21 cellular contexts compared by ENCODE assay signal in genomic region chr2:157447031-157447430, GRCh38. TPM values are rescaled to one million over a fixed set of nuclear protein-coding genes. Genes with fewer than 3 reads are reported as not detected.
DNase-seq lines count a peak whose midpoint lies in the region; FAIRE-seq and TF ChIP-seq lines count a peak whose summit lies in the region.
"Had no signal": no experiment of that assay in that cellular context is flagged by ENCODE, and none has a peak within 500 bp of the region (broad histone marks: within the 10 kb centered on the region; RNA-seq: fewer than 3 reads in every experiment).

No MANE protein-coding gene starts in this region.

- no peaks in the 10 kb centered on the region for H3K27me3 Mint-ChIP-seq in activated CD4-positive, alpha-beta T cell treated with anti-CD3 and anti-CD28 coated beads, Interleukin-2, amount 10 ng/mL, durations not matched to agents 24 days and 14 days
- no peaks in the 10 kb centered on the region for H3K27me3 Mint-ChIP-seq in activated T-helper 2 cell treated with anti-CD3 and anti-CD28 coated beads, Interferon-gamma antibody, Interleukin-2, Interleukin-4, amounts not matched to agents 10 μg/mL and 5 μg/mL and 100 μg/mL, durations not matched to agents 14 hours and 24 hours and 36 hours (ENCODE audit: low read depth)

- peaks cover 55% of the 10 kb centered on the region for H3K4me1 Mint-ChIP-seq in activated CD4-positive, alpha-beta T cell treated with anti-CD3 and anti-CD28 coated beads, Interleukin-2, amount 10 ng/mL, durations not matched to agents 24 days and 14 days
- H3K4me1 Mint-ChIP-seq in activated T-helper 2 cell treated with anti-CD3 and anti-CD28 coated beads, Interferon-gamma antibody, Interleukin-2, Interleukin-4, amounts not matched to agents 10 μg/mL and 5 μg/mL and 100 μg/mL, durations not matched to agents 14 hours and 24 hours and 36 hours (ENCODE audit: low read depth), result peaks cover 48% of the 10 kb centered on the region

- intact Hi-C loops in activated CD4-positive, alpha-beta T cell treated with anti-CD3 and anti-CD28 coated beads, Interleukin-2, amount 10 ng/mL, durations not matched to agents 24 days and 14 days (cut with micrococcal nuclease), result loop anchor here (5.0 kb wide), 1 partner anchor 180 kb away; the partner anchor contains the start of gene ACVR1C
- intact Hi-C loops in activated T-helper 2 cell treated with anti-CD3 and anti-CD28 coated beads, Interferon-gamma antibody, Interleukin-2, Interleukin-4, amounts not matched to agents 10 μg/mL and 5 μg/mL and 100 μg/mL, durations not matched to agents 14 hours and 24 hours and 36 hours (cut with micrococcal nuclease), result no loop called here

- peak overlapping the region in 1 of 2 donors; percentile 21 for H3K27ac ChIP-seq in small intestine (ENCODE audit: low read depth in 1 of 2, low read length in 1 of 2)
- H3K27ac ChIP-seq: A549, gastroesophageal sphincter, tibial nerve had no signal

- H3K36me3 ChIP-seq in small intestine (ENCODE audit: control insufficient read depth in 2 of 2, insufficient read depth in 2 of 2, low read length in 2 of 2), result no peaks in the 10 kb centered on the region
- H3K36me3 ChIP-seq in BE2C, result no peaks in the 10 kb centered on the region
- H3K36me3 ChIP-seq: gastroesophageal sphincter, tibial nerve had no signal

- H3K4me1 ChIP-seq in small intestine (ENCODE audit: control insufficient read depth in 2 of 2, insufficient read depth in 1 of 2, low read depth in 1 of 2, low read length in 1 of 2) (peaks cover 2 to 10% of the 10 kb centered on the region in 2 donors), BE2C (no peaks in the 10 kb centered on the region)
- H3K4me1 ChIP-seq: A549, gastroesophageal sphincter, tibial nerve had no signal

- 9 to 38% (median 24%) methylated on average over 1 of the region's 1 CpG for WGBS in small intestine, 3 donors

- H3K9me3 ChIP-seq in small intestine (ENCODE audit: control insufficient read depth, low read depth) (no peaks in the 10 kb centered on the region), BE2C (no peaks in the 10 kb centered on the region)
- H3K9me3 ChIP-seq: A549, gastroesophageal sphincter, tibial nerve had no signal

- H3K27ac Mint-ChIP-seq in activated CD4-positive, alpha-beta T cell treated with anti-CD3 and anti-CD28 coated beads, Interleukin-2, amount 10 ng/mL, durations not matched to agents 24 days and 14 days, result peak overlapping the region; percentile 89
- peak overlapping the region; percentile 87 for H3K27ac Mint-ChIP-seq in activated T-helper 2 cell treated with anti-CD3 and anti-CD28 coated beads, Interferon-gamma antibody, Interleukin-2, Interleukin-4, amounts not matched to agents 10 μg/mL and 5 μg/mL and 100 μg/mL, durations not matched to agents 14 hours and 24 hours and 36 hours

- TF ChIP-seq CTCF in BE2C (IDR thresholded peaks at IDR 0.05; ENCODE audit: low read depth, low read length), result no peak

- no peaks in the 10 kb centered on the region for H3K9me3 Mint-ChIP-seq in activated CD4-positive, alpha-beta T cell treated with anti-CD3 and anti-CD28 coated beads, Interleukin-2, amount 10 ng/mL, durations not matched to agents 24 days and 14 days
- no peaks in the 10 kb centered on the region for H3K9me3 Mint-ChIP-seq in activated T-helper 2 cell treated with anti-CD3 and anti-CD28 coated beads, Interferon-gamma antibody, Interleukin-2, Interleukin-4, amounts not matched to agents 10 μg/mL and 5 μg/mL and 100 μg/mL, durations not matched to agents 14 hours and 24 hours and 36 hours

- H3K27me3 ChIP-seq in small intestine (ENCODE audit: control insufficient read depth in 2 of 2, insufficient read depth in 2 of 2, low read length in 2 of 2) (no peaks in the 10 kb centered on the region), BE2C (no peaks in the 10 kb centered on the region)
- H3K27me3 ChIP-seq: gastroesophageal sphincter, tibial nerve had no signal

- peak overlapping the region; percentile 85 for H3K4me3 Mint-ChIP-seq in activated CD4-positive, alpha-beta T cell treated with anti-CD3 and anti-CD28 coated beads, Interleukin-2, amount 10 ng/mL, durations not matched to agents 24 days and 14 days
- H3K4me3 Mint-ChIP-seq in activated T-helper 2 cell treated with anti-CD3 and anti-CD28 coated beads, Interferon-gamma antibody, Interleukin-2, Interleukin-4, amounts not matched to agents 10 μg/mL and 5 μg/mL and 100 μg/mL, durations not matched to agents 14 hours and 24 hours and 36 hours (ENCODE audit: low read depth), result peak overlapping the region; percentile 66

- no peak for FAIRE-seq in small intestine (lab: Jason Lieb, UNC)
- FAIRE-seq: A549, K562 had no signal

- H3K4me3 ChIP-seq in small intestine (ENCODE audit: low read depth in 1 of 2, low read length in 2 of 2), result no peak overlapping the region
- no peak overlapping the region for H3K4me3 ChIP-seq in BE2C (ENCODE audit: low read depth, low read length)
- H3K4me3 ChIP-seq: A549, gastroesophageal sphincter, K562, skin epidermis, tibial nerve had no signal

- peaks cover 17% of the 10 kb centered on the region for H3K36me3 Mint-ChIP-seq in activated CD4-positive, alpha-beta T cell treated with anti-CD3 and anti-CD28 coated beads, Interleukin-2, amount 10 ng/mL, durations not matched to agents 24 days and 14 days (ENCODE audit: low read depth)
- H3K36me3 Mint-ChIP-seq in activated T-helper 2 cell treated with anti-CD3 and anti-CD28 coated beads, Interferon-gamma antibody, Interleukin-2, Interleukin-4, amounts not matched to agents 10 μg/mL and 5 μg/mL and 100 μg/mL, durations not matched to agents 14 hours and 24 hours and 36 hours (ENCODE audit: low read depth), result peaks cover 19% of the 10 kb centered on the region

- peak; percentile 73 for DNase-seq in activated CD4-positive, alpha-beta T cell treated with anti-CD3 and anti-CD28 coated beads, Interleukin-2, amount 10 ng/mL, durations not matched to agents 24 days and 14 days
- DNase-seq in activated CD4-positive, alpha-beta T cell treated with anti-CD3 and anti-CD28 coated beads, Interleukin-2, amount 50 U/mL, for 1 hour, result no peak
- DNase-seq in OCI-M1 (lab: John Stamatoyannopoulos, UW) (peak; percentile 28), small intestine (peak; percentile 29), A172 (ENCODE audit: low spot score) (no peak), BE2C (no peak), Ammon's horn (ENCODE audit: low spot score) (no peak)
- no peak for DNase-seq in activated T-helper 2 cell treated with anti-CD3 and anti-CD28 coated beads, Interferon-gamma antibody, Interleukin-2, Interleukin-4, amounts not matched to agents 10 μg/mL and 5 μg/mL and 100 μg/mL, durations not matched to agents 14 hours and 24 hours and 36 hours (ENCODE audit: low spot score)
- DNase-seq: activated CD4-positive, alpha-beta T cell treated with anti-CD3 and anti-CD28 coated beads, Interleukin-2, amount 50 U/mL, for 48 hours; activated gamma-delta T cell treated with Interleukin-2 at 50 U/mL for 16 hours; dermis blood vessel endothelial cell; HCEC 1CT; NCI-H2029; NCI-H446 treated with DMSO at 0.1 percent for 48 hours; posterior cingulate gyrus; SHP77 treated with DMSO at 0.1 percent for 48 hours had no signal

RNA-seq across cellular contexts. Expression of gene CYTIP, which starts 3.1 kb away (rescaled TPM):
- 320 and 321 TPM in 2 replicates for total RNA-seq in activated CD4-positive, alpha-beta T cell treated with anti-CD3 and anti-CD28 coated beads, Interleukin-2, amount 10 ng/mL, durations not matched to agents 24 days and 14 days
- total RNA-seq in activated T-helper 2 cell treated with anti-CD3 and anti-CD28 coated beads, Interferon-gamma antibody, Interleukin-2, Interleukin-4, amounts not matched to agents 10 μg/mL and 5 μg/mL and 100 μg/mL, durations not matched to agents 14 hours and 24 hours and 36 hours, result 199 and 206 TPM in 2 replicates
- polyA plus RNA-seq in small intestine, result 10 to 100 TPM in 2 of 3 donors, 1 to 10 TPM in 1; 9.4 to 19.8 (median 15.7) TPM
- not detected in 2 replicates for total RNA-seq in A172 (2014; rRNA removed; shearing (Covaris generic))
- polyA plus RNA-seq in BE2C (2012; ENCODE audit: insufficient read depth, insufficient read length, low read depth), result not detected
- total RNA-seq: dermis blood vessel endothelial cell had no signal

Comparison
In these comparisons a context has a peak if more than half of its experiments do, and no peak if none do; other contexts are left out.
1. DNase-seq: peak in activated CD4-positive, alpha-beta T cell treated with anti-CD3 and anti-CD28 coated beads, Interleukin-2, amount 10 ng/mL, durations not matched to agents 24 days and 14 days (single experiment), OCI-M1 (single experiment) and small intestine (single experiment); none in activated CD4-positive, alpha-beta T cell treated with anti-CD3 and anti-CD28 coated beads, Interleukin-2, amount 50 U/mL, for 1 hour (single experiment), activated T-helper 2 cell treated with anti-CD3 and anti-CD28 coated beads, Interferon-gamma antibody, Interleukin-2, Interleukin-4, amounts not matched to agents 10 μg/mL and 5 μg/mL and 100 μg/mL, durations not matched to agents 14 hours and 24 hours and 36 hours (single experiment), A172 (single experiment), BE2C (single experiment) and Ammon's horn (single experiment).
2. RNA of gene CYTIP, which starts 3.1 kb away (total RNA-seq): 320 to 321 TPM in activated CD4-positive, alpha-beta T cell treated with anti-CD3 and anti-CD28 coated beads, Interleukin-2, amount 10 ng/mL, durations not matched to agents 24 days and 14 days and 199 to 206 TPM in activated T-helper 2 cell treated with anti-CD3 and anti-CD28 coated beads, Interferon-gamma antibody, Interleukin-2, Interleukin-4, amounts not matched to agents 10 μg/mL and 5 μg/mL and 100 μg/mL, durations not matched to agents 14 hours and 24 hours and 36 hours; not detected in A172; every median in the first group is over 100 times any median in the second.